In the genomic region with DNA sequence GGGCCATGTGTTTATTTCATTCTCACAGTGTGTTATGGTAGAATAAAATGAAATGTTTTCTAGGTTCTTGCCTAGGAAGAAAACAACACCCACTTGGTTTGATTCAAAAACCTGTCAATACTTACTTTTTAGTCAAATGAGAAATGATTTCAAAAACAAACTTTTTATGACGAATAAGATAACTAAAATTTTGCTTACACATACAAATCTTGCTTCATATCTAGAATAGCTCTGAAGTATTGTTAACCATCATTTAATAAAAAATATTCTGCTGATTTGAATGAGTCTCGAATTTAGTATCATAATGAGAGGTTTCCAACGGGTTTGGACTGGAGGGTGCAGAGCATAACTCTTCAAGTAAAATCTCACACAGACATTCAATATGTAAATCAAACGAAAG, we compare ENCODE assay signal across 9 cellular contexts. TPM values are rescaled to one million over a fixed set of nuclear protein-coding genes. Genes with fewer than 3 reads are reported as not detected.
"Had no signal": no experiment of that assay in that cellular context is flagged by ENCODE, and none has a peak within 500 bp of the region (broad histone marks: within the 10 kb centered on the region; RNA-seq: fewer than 3 reads in every experiment).

No MANE protein-coding gene starts in this region.

- DNase-seq: Karpas-422, KBM-7, KG1 had no signal

- H3K27ac ChIP-seq: HL-60, KMS-11 had no signal

- FAIRE-seq: HTR-8/SVneo had no signal

- H3K4me2 ChIP-seq: KMS-11 had no signal

- H3K9ac ChIP-seq: KMS-11 had no signal

RNA-seq across cellular contexts. Expression of a gene that starts 23.2 kb away (rescaled TPM):
- total RNA-seq: HT-29, HT1080 had no signal
- polyA plus RNA-seq: IgD-negative memory B cell had no signal
